Comparison of ENCODE assay signal across 17 cellular contexts in the genomic region with DNA sequence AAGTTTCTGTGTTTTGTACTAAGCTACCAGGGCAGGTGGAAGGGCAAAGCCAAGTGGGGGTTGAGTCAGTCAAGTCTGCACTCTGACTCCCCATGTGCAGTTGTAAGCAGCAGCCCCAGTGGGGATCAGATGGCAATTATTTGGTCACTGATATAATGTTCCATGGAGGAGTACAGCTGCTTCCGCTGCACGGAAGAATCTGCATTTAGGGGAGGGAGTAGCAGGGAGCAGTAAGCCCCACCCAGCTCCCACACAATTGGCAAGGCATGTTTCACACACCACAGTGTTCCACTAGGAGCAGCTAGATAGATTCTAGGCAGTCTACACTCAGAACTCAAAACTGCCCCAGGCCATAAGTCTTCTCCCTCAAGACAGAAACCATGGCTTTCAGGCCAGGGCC. TPM values are rescaled to one million over a fixed set of nuclear protein-coding genes. Genes with fewer than 3 reads are reported as not detected.
"Had no signal": no experiment of that assay in that cellular context is flagged by ENCODE, and none has a peak within 500 bp of the region (broad histone marks: within the 10 kb centered on the region; RNA-seq: fewer than 3 reads in every experiment).

No MANE protein-coding gene starts in this region.

- H3K4me1 ChIP-seq: tibial nerve, vagina had no signal

- H3K9me3 ChIP-seq: vagina had no signal

- DNase-seq: activated CD4-positive, alpha-beta T cell treated with anti-CD3 and anti-CD28 coated beads for 4 hours; activated CD8-positive, alpha-beta memory T cell treated with anti-CD3 and anti-CD28 coated beads, Interleukin-2, amount 50 U/mL, for 4 hours; activated CD8-positive, alpha-beta T cell treated with anti-CD3 and anti-CD28 coated beads for 36 hours; activated T-cell treated with anti-CD3 and anti-CD28 coated beads, Interleukin-2, amount 50 U/mL, for 72 hours; islet precursor cell; mesenchymal stem cell; small intestine; stimulated activated CD4-positive, alpha-beta T cell treated with anti-CD3 and anti-CD28 coated beads, Interleukin-4, amount 100 ng/mL, for 24 hours; stimulated activated naive CD4-positive, alpha-beta T cell; T-helper 2 cell had no signal

- H3K27me3 ChIP-seq: hepatocyte, tibial nerve, vagina had no signal

- H3K4me3 ChIP-seq: coronary artery, hepatocyte, tibial nerve, vagina had no signal

- H3K27ac ChIP-seq: coronary artery, hepatocyte, tibial nerve, vagina had no signal

- H3K36me3 ChIP-seq: tibial nerve, vagina had no signal

- ATAC-seq: activated CD8-positive, alpha-beta T cell treated with anti-CD3 and anti-CD28 coated beads for 36 hours; activated T-cell treated with anti-CD3 and anti-CD28 coated beads, Interleukin-2, amount 50 U/mL, for 72 hours; esophagus mucosa; natural killer cell treated with Interleukin-12 subunit alpha and Interleukin-12 subunit beta and Interleukin-15 and Interleukin-18, amount 100 ng/mL, for 72 hours; WTC11 had no signal

RNA-seq across cellular contexts. Expression of a gene that starts 24.3 kb away (rescaled TPM):
- total RNA-seq: natural killer cell treated with Interleukin-12 subunit alpha and Interleukin-12 subunit beta and Interleukin-15 and Interleukin-18, amount 100 ng/mL, for 72 hours had no signal
